In genomic region chr2:38590053-38590452, GRCh38 we compare ENCODE assay signal across 14 cellular contexts.
A peak's percentile ranks its signal among the peaks of the same experiment; 100 is the strongest.
DNase-seq lines count a peak whose midpoint lies in the region; ATAC-seq, FAIRE-seq and TF ChIP-seq lines count a peak whose summit lies in the region.
"Had no signal": no experiment of that assay in that cellular context is flagged by ENCODE, and none has a peak within 500 bp of the region (broad histone marks: within the 10 kb centered on the region; RNA-seq: fewer than 3 reads in every experiment).

No MANE protein-coding gene starts in this region.

- peak; percentile 35 for DNase-seq in ACHN
- no peak for DNase-seq in D721Med (ENCODE audit: insufficient read length, low spot score)
- DNase-seq in fibroblast of mammary gland (ENCODE audit: low read depth), result no peak
- DNase-seq in NCI-H146 treated with DMSO at 0.1 percent for 48 hours (lab: John Stamatoyannopoulos, UW; ENCODE audit: unreplicated experiment), result no peak
- DNase-seq in GF-D8 (lab: John Stamatoyannopoulos, UW), result no peak
- no peak for DNase-seq in Ammon's horn (ENCODE audit: low spot score)
- DNase-seq in activated CD8-positive, alpha-beta memory T cell treated with anti-CD3 and anti-CD28 coated beads, Interleukin-2, amount 50 U/mL, for 4 hours, result no peak
- DNase-seq: activated B cell treated with CpG ODN at 0.5 μM for 24 hours; activated naive CD4-positive, alpha-beta T cell treated with anti-CD3 and anti-CD28 coated beads, Interleukin-2, amount 10 ng/mL, durations not matched to agents 7 days and 5 days; DMS153; NCI-H1048 had no signal

- peak; percentile 1 for TF ChIP-seq CTCF in D721Med (IDR thresholded peaks at IDR 0.05; ENCODE audit: insufficient read depth, missing control alignments)
- TF ChIP-seq CTCF in fibroblast of mammary gland (conservative IDR thresholded peaks at IDR 0.05; ENCODE audit: control insufficient read depth, insufficient read depth, low read depth, low read length), result peak; percentile 35

- H3K4me3 ChIP-seq in fibroblast of mammary gland (ENCODE audit: control insufficient read depth, low read depth, low read length), result no peak overlapping the region

- ATAC-seq in SK-N-SH treated with all-trans-retinoic acid at 6 μM for 48 hours, result peak; percentile 45; the same call in 2 of the 3 replicates
- ATAC-seq: natural killer cell treated with Interleukin-12 subunit alpha and Interleukin-12 subunit beta and Interleukin-15 and Interleukin-18, amount 100 ng/mL, for 72 hours had no signal

- no peak for FAIRE-seq in D721Med (lab: Jason Lieb, UNC)
- FAIRE-seq: endometrium had no signal

- in situ Hi-C loops in ACHN (cut with HindIII; ENCODE audit: low pct_ligation_motif_present, low pct_unique_long_range_greater_than_20kb, low sequenced_read_pairs), result loop anchor here (25.0 kb wide), 1 partner anchor 147 kb away; no protein-coding TSS in a partner anchor

TF ChIP-seq in SK-N-SH treated with all-trans-retinoic acid at 6 μM for 48 hours, 23 proteins besides CTCF, POLR2A, EP300 and RAD21:
- TF ChIP-seq ZNF565 (CRISPR knock-in tag; conservative IDR thresholded peaks at IDR 0.05; ENCODE audit: low read depth) (no peak), PATZ1 (CRISPR knock-in tag; IDR thresholded peaks at IDR 0.05; ENCODE audit: borderline replicate concordance) (no peak), TCF4 (CRISPR knock-in tag; IDR thresholded peaks at IDR 0.05; ENCODE audit: borderline replicate concordance) (no peak), BACH2 (CRISPR knock-in tag; IDR thresholded peaks at IDR 0.05; ENCODE audit: borderline replicate concordance) (no peak)
